17 cellular contexts compared by ENCODE assay signal in the genomic region with DNA sequence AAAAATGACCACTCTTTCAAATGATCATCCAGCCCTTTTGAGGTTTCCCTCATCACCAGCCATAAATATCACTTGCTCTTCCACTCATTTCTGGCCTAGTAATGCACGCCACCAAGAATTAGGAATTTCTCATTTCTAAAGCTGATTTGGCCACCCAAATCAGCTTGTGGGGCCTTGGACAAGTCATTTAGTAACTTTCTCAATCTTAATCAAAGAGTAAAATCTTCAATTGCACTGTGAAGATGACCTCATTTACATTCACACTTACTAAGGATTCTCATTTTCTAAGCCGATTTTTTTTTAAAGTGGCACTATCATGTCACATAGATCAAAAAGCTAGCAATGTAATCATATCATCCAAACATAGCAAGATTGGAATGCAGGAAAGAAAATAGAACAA.
DNase-seq lines count a peak whose midpoint lies in the region; ATAC-seq and TF ChIP-seq lines count a peak whose summit lies in the region.
"Had no signal": no experiment of that assay in that cellular context is flagged by ENCODE, and none has a peak within 500 bp of the region (broad histone marks: within the 10 kb centered on the region; RNA-seq: fewer than 3 reads in every experiment).

No MANE protein-coding gene starts in this region.

- peaks cover 24% of the 10 kb centered on the region for H3K4me1 Mint-ChIP-seq in activated T-cell treated with anti-CD3 and anti-CD28 coated beads, Interleukin-2, amount 50 U/mL, for 72 hours (ENCODE audit: low read depth)
- no peaks in the 10 kb centered on the region for H3K4me1 Mint-ChIP-seq in stimulated activated effector memory CD8-positive, alpha-beta T cell treated with anti-CD3 and anti-CD28 coated beads, Interleukin-12 subunit alpha, Interleukin-12 subunit beta, amount 100 ng/mL, for 72 hours

- POLR2A ChIA-PET in SK-N-SH (lab: Yijun Ruan, JAX): interaction anchor here (0.6 kb wide), 1 partner anchor 217 kb away, joined by 3 read pairs; no protein-coding TSS in a partner anchor

- H3F3A ChIP-seq in SK-N-SH (replicated peaks; ENCODE audit: insufficient read depth): no peaks in the 10 kb centered on the region

- no peaks in the 10 kb centered on the region for H4K20me1 ChIP-seq in SK-N-SH (ENCODE audit: insufficient read depth)
- H4K20me1 ChIP-seq: BLaER1 had no signal

- H3K27ac ChIP-seq in body of pancreas: no peak overlapping the region
- no peak overlapping the region for H3K27ac ChIP-seq in SK-N-SH (ENCODE audit: low read depth in 2 of 2, low read length in 1 of 2)
- H3K27ac ChIP-seq: BLaER1 had no signal

- TF ChIP-seq POLR2A in body of pancreas (IDR thresholded peaks at IDR 0.05): no peak

- no peaks in the 10 kb centered on the region for H3K36me3 Mint-ChIP-seq in activated T-cell treated with anti-CD3 and anti-CD28 coated beads, Interleukin-2, amount 50 U/mL, for 72 hours (ENCODE audit: insufficient read depth in 2 of 2)
- H3K36me3 Mint-ChIP-seq in stimulated activated effector memory CD8-positive, alpha-beta T cell treated with anti-CD3 and anti-CD28 coated beads, Interleukin-12 subunit alpha, Interleukin-12 subunit beta, amount 100 ng/mL, for 72 hours: no peaks in the 10 kb centered on the region
- H3K36me3 Mint-ChIP-seq: CD8-positive, alpha-beta T cell had no signal

- no peak overlapping the region for H3K4me2 ChIP-seq in SK-N-SH
- H3K4me2 ChIP-seq: BLaER1 had no signal

- no peak overlapping the region for H2AFZ ChIP-seq in SK-N-SH (ENCODE audit: low read depth)

- no peaks in the 10 kb centered on the region for H3K27me3 ChIP-seq in body of pancreas
- H3K27me3 ChIP-seq in SK-N-SH (ENCODE audit: insufficient read depth): peaks cover 13% of the 10 kb centered on the region; the same call in 1 of the 2 replicates
- H3K27me3 ChIP-seq: BE2C, BLaER1 had no signal

- H3K79me2 ChIP-seq in SK-N-SH (ENCODE audit: insufficient read depth): no peaks in the 10 kb centered on the region

- H3K4me3 Mint-ChIP-seq in activated T-cell treated with anti-CD3 and anti-CD28 coated beads, Interleukin-2, amount 50 U/mL, for 72 hours: no peak overlapping the region
- no peak overlapping the region for H3K4me3 Mint-ChIP-seq in stimulated activated effector memory CD8-positive, alpha-beta T cell treated with anti-CD3 and anti-CD28 coated beads, Interleukin-12 subunit alpha, Interleukin-12 subunit beta, amount 100 ng/mL, for 72 hours
- H3K4me3 Mint-ChIP-seq: CD4-positive, alpha-beta T cell; CD8-positive, alpha-beta T cell had no signal

- H3K4me1 ChIP-seq in body of pancreas (no peaks in the 10 kb centered on the region), SK-N-SH (ENCODE audit: control insufficient read depth in 1 of 2, insufficient read depth in 2 of 2, low read depth in 1 of 2, low read length in 1 of 2) (no peaks in the 10 kb centered on the region)
- H3K4me1 ChIP-seq: BE2C, BLaER1, Caco-2 had no signal

- CTCF ChIA-PET in SK-N-SH (lab: Yijun Ruan, JAX): no interaction called here

- H3K9ac ChIP-seq in SK-N-SH: no peak overlapping the region
- H3K9ac ChIP-seq: BLaER1 had no signal

- no peak for TF ChIP-seq EP300 in SK-N-SH (IDR thresholded peaks at IDR 0.05; ENCODE audit: borderline replicate concordance in 1 of 2, low read depth in 1 of 2, low read length in 1 of 2)

- ATAC-seq in activated T-cell treated with anti-CD3 and anti-CD28 coated beads, Interleukin-2, amount 50 U/mL, for 72 hours (replicated peaks in 1 of 2): peak; percentile 53 to 60
- ATAC-seq in HG02610 (IDR thresholded peaks at IDR 0.05; ENCODE audit: unreplicated experiment) (peak; percentile 31), body of pancreas (no peak)
- peak; percentile 44 for ATAC-seq in stimulated activated effector memory CD8-positive, alpha-beta T cell treated with anti-CD3 and anti-CD28 coated beads, Interleukin-12 subunit alpha, Interleukin-12 subunit beta, amount 100 ng/mL, for 72 hours
- ATAC-seq: CD8-positive, alpha-beta T cell had no signal

- TF ChIP-seq CTCF in body of pancreas (IDR thresholded peaks at IDR 0.05) (no peak), SK-N-SH (IDR thresholded peaks at IDR 0.05) (no peak)

- H3K9me2 ChIP-seq in SK-N-SH: no peaks in the 10 kb centered on the region

- H3K9me3 ChIP-seq in body of pancreas (no peaks in the 10 kb centered on the region), SK-N-SH (no peaks in the 10 kb centered on the region)
- H3K9me3 ChIP-seq: BE2C, Caco-2 had no signal

- no peaks in the 10 kb centered on the region for H3K9me3 Mint-ChIP-seq in activated T-cell treated with anti-CD3 and anti-CD28 coated beads, Interleukin-2, amount 50 U/mL, for 72 hours
- H3K9me3 Mint-ChIP-seq in stimulated activated effector memory CD8-positive, alpha-beta T cell treated with anti-CD3 and anti-CD28 coated beads, Interleukin-12 subunit alpha, Interleukin-12 subunit beta, amount 100 ng/mL, for 72 hours: no peaks in the 10 kb centered on the region
- H3K9me3 Mint-ChIP-seq: CD4-positive, alpha-beta T cell; CD8-positive, alpha-beta T cell had no signal

- DNase-seq in activated T-cell treated with anti-CD3 and anti-CD28 coated beads, Interleukin-2, amount 50 U/mL, for 72 hours: no peak
- DNase-seq in activated T-cell treated with anti-CD3 and anti-CD28 coated beads for 4 hours: no peak
- DNase-seq in stimulated activated effector memory CD8-positive, alpha-beta T cell treated with anti-CD3 and anti-CD28 coated beads, Interleukin-12 subunit alpha, Interleukin-12 subunit beta, amount 100 ng/mL, for 72 hours (ENCODE audit: low spot score in 2 of 2): no peak
- no peak for DNase-seq in body of pancreas
- DNase-seq in SK-N-SH: no peak
- DNase-seq: 8988T; ACHN; BE2C; C1 segment of cervical spinal cord; Caco-2; Calu3; CD4-positive, alpha-beta T cell; CD8-positive, alpha-beta T cell; DMS79 treated with DMSO at 0.1 percent for 48 hours; GF-D8 had no signal

- peaks cover 8% of the 10 kb centered on the region for H3K27me3 Mint-ChIP-seq in activated T-cell treated with anti-CD3 and anti-CD28 coated beads, Interleukin-2, amount 50 U/mL, for 72 hours (ENCODE audit: low read depth)
- H3K27me3 Mint-ChIP-seq: CD4-positive, alpha-beta T cell had no signal

- TF ChIP-seq RAD21 in SK-N-SH (IDR thresholded peaks at IDR 0.05; ENCODE audit: low read length): no peak

- 76 to 83% methylated on average over 2 of the region's 2 CpGs for WGBS in body of pancreas, 2 donors
- 8% methylated on average over 2 of the region's 2 CpGs for WGBS in SK-N-SH (ENCODE audit: low lambda C conversion rate)

- H3K36me3 ChIP-seq in body of pancreas (replicated peaks in 1 of 2; ENCODE audit: insufficient read depth in 1 of 2, low read depth in 2 of 2) (no peaks in the 10 kb centered on the region), SK-N-SH (replicated peaks in 1 of 2; ENCODE audit: control insufficient read depth in 1 of 2, insufficient read depth in 2 of 2, low read length in 1 of 2) (no peaks in the 10 kb centered on the region)
- H3K36me3 ChIP-seq: BE2C, BLaER1 had no signal

- no peak overlapping the region for H3K4me3 ChIP-seq in body of pancreas
- no peak overlapping the region for H3K4me3 ChIP-seq in SK-N-SH (ENCODE audit: low read depth in 2 of 2, low read length in 1 of 2)
- H3K4me3 ChIP-seq: BLaER1 had no signal

- H3K27ac Mint-ChIP-seq in activated T-cell treated with anti-CD3 and anti-CD28 coated beads, Interleukin-2, amount 50 U/mL, for 72 hours: no peak overlapping the region
- H3K27ac Mint-ChIP-seq in stimulated activated effector memory CD8-positive, alpha-beta T cell treated with anti-CD3 and anti-CD28 coated beads, Interleukin-12 subunit alpha, Interleukin-12 subunit beta, amount 100 ng/mL, for 72 hours: no peak overlapping the region
- H3K27ac Mint-ChIP-seq: CD4-positive, alpha-beta T cell; CD8-positive, alpha-beta T cell had no signal

- intact Hi-C loops in body of pancreas (cut with DNase I): no loop called here

TF ChIP-seq in SK-N-SH, 30 proteins besides CTCF, POLR2A, EP300 and RAD21 (continues in another document):
- TF ChIP-seq, protein P1, sequence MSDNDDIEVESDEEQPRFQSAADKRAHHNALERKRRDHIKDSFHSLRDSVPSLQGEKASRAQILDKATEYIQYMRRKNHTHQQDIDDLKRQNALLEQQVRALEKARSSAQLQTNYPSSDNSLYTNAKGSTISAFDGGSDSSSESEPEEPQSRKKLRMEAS (IDR thresholded peaks at IDR 0.05; ENCODE audit: low read depth): no peak
- TF ChIP-seq, protein P2, sequence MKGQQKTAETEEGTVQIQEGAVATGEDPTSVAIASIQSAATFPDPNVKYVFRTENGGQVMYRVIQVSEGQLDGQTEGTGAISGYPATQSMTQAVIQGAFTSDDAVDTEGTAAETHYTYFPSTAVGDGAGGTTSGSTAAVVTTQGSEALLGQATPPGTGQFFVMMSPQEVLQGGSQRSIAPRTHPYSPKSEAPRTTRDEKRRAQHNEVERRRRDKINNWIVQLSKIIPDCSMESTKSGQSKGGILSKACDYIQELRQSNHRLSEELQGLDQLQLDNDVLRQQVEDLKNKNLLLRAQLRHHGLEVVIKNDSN (IDR thresholded peaks at IDR 0.05; ENCODE audit: borderline replicate concordance, low read depth): no peak
- TF ChIP-seq GATA2 (CRISPR knock-in tag; IDR thresholded peaks at IDR 0.05) (no peak), NFIC (IDR thresholded peaks at IDR 0.05; ENCODE audit: borderline replicate concordance) (no peak), FOSL2 (IDR thresholded peaks at IDR 0.05; ENCODE audit: borderline replicate concordance, low read depth) (no peak), EZH2phosphoT487 (IDR thresholded peaks at IDR 0.05; ENCODE audit: borderline replicate concordance, low read depth) (no peak), CHD2 (IDR thresholded peaks at IDR 0.05; ENCODE audit: low read length, partially characterized antibody) (no peak), FOXJ3 (CRISPR knock-in tag; IDR thresholded peaks at IDR 0.05) (no peak), MEF2A (IDR thresholded peaks at IDR 0.05; ENCODE audit: borderline replicate concordance, low read depth) (no peak), RCOR1 (IDR thresholded peaks at IDR 0.05; ENCODE audit: low read length) (no peak)
- TF ChIP-seq, protein P3, sequence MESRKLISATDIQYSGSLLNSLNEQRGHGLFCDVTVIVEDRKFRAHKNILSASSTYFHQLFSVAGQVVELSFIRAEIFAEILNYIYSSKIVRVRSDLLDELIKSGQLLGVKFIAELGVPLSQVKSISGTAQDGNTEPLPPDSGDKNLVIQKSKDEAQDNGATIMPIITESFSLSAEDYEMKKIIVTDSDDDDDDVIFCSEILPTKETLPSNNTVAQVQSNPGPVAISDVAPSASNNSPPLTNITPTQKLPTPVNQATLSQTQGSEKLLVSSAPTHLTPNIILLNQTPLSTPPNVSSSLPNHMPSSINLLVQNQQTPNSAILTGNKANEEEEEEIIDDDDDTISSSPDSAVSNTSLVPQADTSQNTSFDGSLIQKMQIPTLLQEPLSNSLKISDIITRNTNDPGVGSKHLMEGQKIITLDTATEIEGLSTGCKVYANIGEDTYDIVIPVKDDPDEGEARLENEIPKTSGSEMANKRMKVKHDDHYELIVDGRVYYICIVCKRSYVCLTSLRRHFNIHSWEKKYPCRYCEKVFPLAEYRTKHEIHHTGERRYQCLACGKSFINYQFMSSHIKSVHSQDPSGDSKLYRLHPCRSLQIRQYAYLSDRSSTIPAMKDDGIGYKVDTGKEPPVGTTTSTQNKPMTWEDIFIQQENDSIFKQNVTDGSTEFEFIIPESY (IDR thresholded peaks at IDR 0.05; ENCODE audit: borderline replicate concordance, low read depth): no peak
